12 cellular contexts compared by ENCODE assay signal in genomic region chr1:231106347-231106746, GRCh38. TPM values are rescaled to one million over a fixed set of nuclear protein-coding genes. Genes with fewer than 3 reads are reported as not detected.
DNase-seq lines count a peak whose midpoint lies in the region; ATAC-seq, FAIRE-seq and TF ChIP-seq lines count a peak whose summit lies in the region.
"Had no signal": no experiment of that assay in that cellular context is flagged by ENCODE, and none has a peak within 500 bp of the region (broad histone marks: within the 10 kb centered on the region; RNA-seq: fewer than 3 reads in every experiment).

No MANE protein-coding gene starts in this region.

- peaks cover 12% of the 10 kb centered on the region for H3K4me1 ChIP-seq in endothelial cell of umbilical vein (ENCODE audit: control insufficient read depth, extremely low read depth, insufficient read depth, low read length)

- H3K79me2 ChIP-seq in endothelial cell of umbilical vein (ENCODE audit: control insufficient read depth, insufficient read depth, low read length), result no peaks in the 10 kb centered on the region

- peaks cover 32% of the 10 kb centered on the region for H3K4me1 Mint-ChIP-seq in osteocyte (ENCODE audit: unreplicated experiment)
- peaks cover 0 to 10% of the 10 kb centered on the region in 2 donors for H3K4me1 Mint-ChIP-seq in immature natural killer cell
- peaks cover 11 to 15% (median 14%) of the 10 kb centered on the region in 3 donors for H3K4me1 Mint-ChIP-seq in T-cell

- H3K36me3 Mint-ChIP-seq in osteocyte (ENCODE audit: unreplicated experiment), result peaks cover 2% of the 10 kb centered on the region
- H3K36me3 Mint-ChIP-seq in immature natural killer cell, result no peaks in the 10 kb centered on the region
- no peaks in the 10 kb centered on the region for H3K36me3 Mint-ChIP-seq in T-cell

- intact Hi-C loops in endothelial cell of umbilical vein (cut with micrococcal nuclease), result loop anchor here (1.0 to 5.0 kb wide), 7 partner anchors 33 to 257 kb away; partner anchors contain the start of genes ARV1, TRIM67 and TTC13

- H3K4me2 ChIP-seq in endothelial cell of umbilical vein (ENCODE audit: insufficient read depth, low read length), result peak overlapping the region; percentile 13

- FAIRE-seq in endothelial cell of umbilical vein (lab: Jason Lieb, UNC), result peak; percentile 92

- no peaks in the 10 kb centered on the region for H3K36me3 ChIP-seq in endothelial cell of umbilical vein (ENCODE audit: control insufficient read depth in 2 of 2, extremely low read depth in 1 of 2, insufficient read depth in 2 of 2, low read length in 2 of 2)

- no TSS peak for BruUV-seq in endothelial cell of umbilical vein (replicated peaks; lab: Mats Ljungman, UMichigan)

- H4K20me1 ChIP-seq in endothelial cell of umbilical vein (replicated peaks; ENCODE audit: control insufficient read depth, extremely low read depth, insufficient read depth, low read length), result no peaks in the 10 kb centered on the region

- H3K27ac Mint-ChIP-seq in osteocyte (ENCODE audit: unreplicated experiment) (peak overlapping the region; percentile 77), immature natural killer cell (no peak overlapping the region), T-cell (no peak overlapping the region)
- H3K27ac Mint-ChIP-seq: activated CD8-positive, alpha-beta T cell treated with anti-CD3 and anti-CD28 coated beads, Interleukin-2, amount 10 ng/mL, durations not matched to agents 7 days and 5 days had no signal

- no peak overlapping the region for H3K4me3 ChIP-seq in endothelial cell of umbilical vein (replicated peaks in 1 of 3; ENCODE audit: insufficient read depth in 1 of 3, low read depth in 1 of 3, low read length in 3 of 3)

- POLR2A ChIA-PET in endothelial cell of umbilical vein (lab: Charles Lee), result no interaction called here
- POLR2A ChIA-PET in T-cell (lab: Charles Lee), result no interaction called here

- TF ChIP-seq CTCF in endothelial cell of umbilical vein (IDR thresholded peaks at IDR 0.05; ENCODE audit: extremely low read depth in 1 of 2, insufficient read depth in 1 of 2, low read depth in 1 of 2, low read length in 2 of 2) (no peak), osteocyte (IDR thresholded peaks at IDR 0.05) (no peak)

- no peaks in the 10 kb centered on the region for H3K9me1 ChIP-seq in endothelial cell of umbilical vein (replicated peaks; ENCODE audit: control insufficient read depth, extremely low read depth, insufficient read depth, low read length)

- no peaks in the 10 kb centered on the region for H3K9me3 ChIP-seq in endothelial cell of umbilical vein (replicated peaks; ENCODE audit: control insufficient read depth, insufficient read depth, low read length)

- dilution Hi-C loops in endothelial cell of umbilical vein (cut with MboI; ENCODE audit: extremely low pct_ligation_motif_present, low sequenced_read_pairs), result no loop called here

- H3K27me3 Mint-ChIP-seq in osteocyte (ENCODE audit: unreplicated experiment) (peaks cover 2% of the 10 kb centered on the region), immature natural killer cell (ENCODE audit: low read depth in 3 of 3) (peaks cover 2 to 8% (median 5%) of the 10 kb centered on the region in 3 donors), T-cell (peaks cover 22 to 25% of the 10 kb centered on the region in 2 donors)

- H3K27me3 ChIP-seq in endothelial cell of umbilical vein (ENCODE audit: control insufficient read depth in 2 of 2, insufficient read depth in 2 of 2, low read length in 2 of 2), result peaks cover 5 to 6% of the 10 kb centered on the region in 2 experiments

- no peak for ATAC-seq in T-cell (replicated peaks in 1 of 4)
- ATAC-seq: activated CD8-positive, alpha-beta T cell treated with anti-CD3 and anti-CD28 coated beads, Interleukin-2, amount 10 ng/mL, durations not matched to agents 7 days and 5 days had no signal

- CTCF ChIA-PET in endothelial cell of umbilical vein (lab: Charles Lee), result interaction anchor here (0.6 to 2.0 kb wide), 4 partner anchors 14 to 105 kb away, joined by 3 to 8 read pairs (median 4); no protein-coding TSS in a partner anchor
- CTCF ChIA-PET in T-cell (lab: Charles Lee), result no interaction called here

- H3K4me3 Mint-ChIP-seq in osteocyte (ENCODE audit: unreplicated experiment) (peak overlapping the region; percentile 2), immature natural killer cell (no peak overlapping the region), T-cell (no peak overlapping the region)
- H3K4me3 Mint-ChIP-seq: activated CD8-positive, alpha-beta T cell treated with anti-CD3 and anti-CD28 coated beads, Interleukin-2, amount 10 ng/mL, durations not matched to agents 7 days and 5 days had no signal

- no peaks in the 10 kb centered on the region for H3K9me3 Mint-ChIP-seq in osteocyte (ENCODE audit: unreplicated experiment)
- H3K9me3 Mint-ChIP-seq in immature natural killer cell, result peaks cover 0 to 3% (median 0%) of the 10 kb centered on the region in 6 donors
- H3K9me3 Mint-ChIP-seq in T-cell, result no peaks in the 10 kb centered on the region

- H2AFZ ChIP-seq in endothelial cell of umbilical vein (ENCODE audit: low read depth, low read length), result no peak overlapping the region

- no peak overlapping the region for H3K9ac ChIP-seq in endothelial cell of umbilical vein (replicated peaks; ENCODE audit: extremely low read depth, insufficient read depth, low read length)

- TF ChIP-seq POLR2A in endothelial cell of umbilical vein (IDR thresholded peaks at IDR 0.05; ENCODE audit: low read depth, low read length), result no peak

- H3K27ac ChIP-seq in endothelial cell of umbilical vein (ENCODE audit: insufficient read depth, low read depth, low read length), result no peak overlapping the region

- peak; percentile 7 for DNase-seq in GM04503 (ENCODE audit: low read depth)
- DNase-seq in OCI-M1 (lab: John Stamatoyannopoulos, UW), result peak; percentile 39
- DNase-seq in endothelial cell of umbilical vein (ENCODE audit: low read depth, low spot score), result peak; percentile 74
- DNase-seq in osteocyte (ENCODE audit: extremely low spot score, unreplicated experiment), result peak; percentile 79
- DNase-seq in activated CD4-positive, alpha-beta T cell treated with anti-CD3 and anti-CD28 coated beads for 1 hour, result no peak
- DNase-seq in immature natural killer cell, result no peak
- DNase-seq in T-cell, result no peak
- DNase-seq in mucosa of gallbladder (ENCODE audit: low spot score), result no peak
- DNase-seq: activated CD8-positive, alpha-beta T cell treated with anti-CD3 and anti-CD28 coated beads, Interleukin-2, amount 10 ng/mL, durations not matched to agents 7 days and 5 days; anterior cingulate cortex; NCI-H146; SIG-M5 had no signal

TF ChIP-seq in endothelial cell of umbilical vein, 7 proteins besides CTCF, POLR2A, EP300 and RAD21:
- TF ChIP-seq GATA2 (IDR thresholded peaks at IDR 0.05; ENCODE audit: insufficient read depth, insufficient read length, low read depth, low read length) (no peak), EZH2 (IDR thresholded peaks at IDR 0.05; ENCODE audit: borderline replicate concordance, low read depth, low read length, severe bottlenecking) (no peak), FOS (IDR thresholded peaks at IDR 0.05; ENCODE audit: borderline replicate concordance, insufficient read depth, low read length) (peak; percentile 47), JUN (IDR thresholded peaks at IDR 0.05; ENCODE audit: borderline replicate concordance, insufficient read depth, insufficient read length, low read depth) (peak; percentile 81), MAX (IDR thresholded peaks at IDR 0.05; ENCODE audit: insufficient read depth, insufficient read length) (no peak), POLR2AphosphoS5 (IDR thresholded peaks at IDR 0.05; ENCODE audit: insufficient read depth, low read depth, low read length) (no peak), MYC (IDR thresholded peaks at IDR 0.05; ENCODE audit: low read depth, low read length) (no peak)

RNA-seq across cellular contexts. Expression of gene TRIM67, which starts 55.5 kb away (rescaled TPM):
- total RNA-seq in endothelial cell of umbilical vein, result not detected in 2 replicates
- polyA plus RNA-seq in endothelial cell of umbilical vein, result not detected in 2 replicates
- not detected in 2 replicates for polyA plus RNA-seq in endothelial cell of umbilical vein (2011; cell fraction: cytosol; rRNA removed)
- polyA plus RNA-seq in endothelial cell of umbilical vein (2011; cell fraction: nucleus; rRNA removed), result not detected in 2 replicates
- not detected in 2 replicates for polyA plus RNA-seq in endothelial cell of umbilical vein (2012)
- 0.11 TPM in 1 of 2 replicates, not detected in the other for polyA minus RNA-seq in endothelial cell of umbilical vein
- polyA minus RNA-seq in endothelial cell of umbilical vein (2011; cell fraction: cytosol; rRNA and poly(A)+ RNA removed), result not detected
- polyA minus RNA-seq in endothelial cell of umbilical vein (2011; cell fraction: nucleus; rRNA and poly(A)+ RNA removed), result not detected in 2 replicates
- total RNA-seq in osteocyte, result 0.32 and 0.39 TPM in 2 replicates
- polyA plus RNA-seq in immature natural killer cell, result not detected
- not detected for total RNA-seq in T-cell
- total RNA-seq in mucosa of gallbladder, result 0.03 TPM
- total RNA-seq: activated CD8-positive, alpha-beta T cell treated with anti-CD3 and anti-CD28 coated beads, Interleukin-2, amount 10 ng/mL, durations not matched to agents 7 days and 5 days had no signal

Comparison
In these comparisons a context has a peak if more than half of its experiments do, and no peak if none do; other contexts are left out.
1. DNase-seq: peak in GM04503 (single experiment), OCI-M1 (single experiment), endothelial cell of umbilical vein (single experiment) and osteocyte (single experiment); none in activated CD4-positive, alpha-beta T cell treated with anti-CD3 and anti-CD28 coated beads for 1 hour (single experiment), immature natural killer cell (0 of 3), T-cell (0 of 34) and mucosa of gallbladder (single experiment).